In genomic region chr6:30881987-30882763, GRCh38 we compare ENCODE assay signal across 9 cellular contexts. TPM values are rescaled to one million over a fixed set of nuclear protein-coding genes. Genes with fewer than 3 reads are reported as not detected.
A peak's percentile ranks its signal among the peaks of the same experiment; 100 is the strongest.
DNase-seq lines count a peak whose midpoint lies in the region; ATAC-seq lines count a peak whose summit lies in the region.
"Had no signal": no experiment of that assay in that cellular context is flagged by ENCODE, and none has a peak within 500 bp of the region (broad histone marks: within the 10 kb centered on the region; RNA-seq: fewer than 3 reads in every experiment).

No MANE protein-coding gene starts in this region.

- DNase-seq in ELF-1 (ENCODE audit: low read depth, low spot score) (peak; percentile 74), SHP77 (lab: John Stamatoyannopoulos, UW) (peak; percentile 47 to 62), germinal center (ENCODE audit: low spot score) (peak; percentile 2), posterior vena cava (ENCODE audit: low spot score) (peak; percentile 77), dermis blood vessel endothelial cell (no peak), NCI-H1436 treated with DMSO at 0.1 percent for 48 hours (lab: John Stamatoyannopoulos, UW) (no peak), kidney glomerular epithelial cell (lab: John Stamatoyannopoulos, UW) (no peak)

- no peak for ATAC-seq in HG03571 (IDR thresholded peaks at IDR 0.05; ENCODE audit: unreplicated experiment)
- ATAC-seq: activated naive CD4-positive, alpha-beta T cell treated with anti-CD3 and anti-CD28 coated beads, Interleukin-2, amount 50 U/mL, for 72 hours had no signal

- intact Hi-C loops in posterior vena cava (cut with DNase I) = loop anchor here in 1 of 2 donors (5.0 kb wide), 1 partner anchor 155 kb away; no protein-coding TSS in a partner anchor

RNA-seq across cellular contexts. Expression of gene DDR1, which starts 2.1 kb away (rescaled TPM):
- 10 to 100 TPM; 25.2 to 26.0 TPM for total RNA-seq in posterior vena cava
- total RNA-seq in dermis blood vessel endothelial cell = 8.5 and 9.1 TPM in 2 replicates

RNA-seq across cellular contexts. Expression of gene GTF2H4, which starts 25.8 kb away (rescaled TPM):
- total RNA-seq in posterior vena cava (10 to 100 TPM; 27.2 to 37.8 TPM), dermis blood vessel endothelial cell (16.2 and 26.4 TPM in 2 replicates)

RNA-seq across cellular contexts. Expression of gene VARS2, which starts 31.9 kb away (rescaled TPM):
- total RNA-seq in posterior vena cava = 10 to 100 TPM; 13.8 to 17.8 TPM
- 11.7 and 20.5 TPM in 2 replicates for total RNA-seq in dermis blood vessel endothelial cell

RNA-seq across cellular contexts. Expression of gene SFTA2, which starts 49.8 kb away (rescaled TPM):
- total RNA-seq in posterior vena cava (under 1 TPM in 1 of 2 donors, not detected in 1; 0.29 TPM), dermis blood vessel endothelial cell (not detected in 2 replicates)
- total RNA-seq: activated naive CD4-positive, alpha-beta T cell treated with anti-CD3 and anti-CD28 coated beads, Interleukin-2, amount 50 U/mL, for 72 hours had no signal

RNA-seq across cellular contexts. Expression of gene MUCL3, which starts 58.6 kb away (rescaled TPM):
- total RNA-seq in posterior vena cava (not detected), dermis blood vessel endothelial cell (not detected in 2 replicates)
- total RNA-seq: activated naive CD4-positive, alpha-beta T cell treated with anti-CD3 and anti-CD28 coated beads, Interleukin-2, amount 50 U/mL, for 72 hours had no signal

Comparison
In these comparisons a context has a peak if more than half of its experiments do, and no peak if none do; other contexts are left out.
1. DNase-seq: peak in ELF-1 (single experiment), SHP77 (2 of 2), germinal center (single experiment) and posterior vena cava (single experiment); none in dermis blood vessel endothelial cell (single experiment), NCI-H1436 treated with DMSO at 0.1 percent for 48 hours (single experiment) and kidney glomerular epithelial cell (single experiment).